1 cellular context compared by ENCODE assay signal in genomic region chr16:17938546-17938945, GRCh38.
TF ChIP-seq lines count a peak whose summit lies in the region.

No MANE protein-coding gene starts in this region.

TF ChIP-seq in GM12878, 131 proteins besides CTCF, POLR2A, EP300 and RAD21 (continued from another document):
- no peak for TF ChIP-seq REST (IDR thresholded peaks at IDR 0.05; ENCODE audit: low read depth, low read length)
- TF ChIP-seq STAT3 (IDR thresholded peaks at IDR 0.05; ENCODE audit: low read depth, low read length), result no peak
- TF ChIP-seq NR2C1 (IDR thresholded peaks at IDR 0.05), result no peak
- no peak for TF ChIP-seq ATF7 (IDR thresholded peaks at IDR 0.05; ENCODE audit: low read depth)
- no peak for TF ChIP-seq BRCA1 (IDR thresholded peaks at IDR 0.05; ENCODE audit: low read depth, low read length)
